In the genomic region with DNA sequence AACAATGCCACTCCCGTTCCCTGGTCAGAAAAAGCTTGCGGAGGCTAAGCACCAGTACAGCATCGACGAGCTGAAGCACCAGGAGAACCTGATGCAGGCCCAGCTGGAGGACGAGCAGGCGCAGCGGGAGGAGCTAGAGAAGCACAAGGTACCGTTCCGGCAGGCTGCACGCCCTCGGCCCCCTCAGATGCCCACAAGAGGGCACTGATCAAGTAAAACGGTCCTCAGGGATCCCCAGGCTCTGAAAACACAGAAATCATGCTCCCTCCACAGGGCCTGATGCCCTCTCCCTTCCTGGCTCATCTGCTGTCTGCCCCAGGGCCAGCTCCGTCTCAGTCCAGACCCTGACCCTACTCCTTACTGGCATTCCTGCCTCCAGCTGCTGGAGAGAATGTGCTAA, we compare ENCODE assay signal across 8 cellular contexts. TPM values are rescaled to one million over a fixed set of nuclear protein-coding genes. Genes with fewer than 3 reads are reported as not detected.
A peak's percentile ranks its signal among the peaks of the same experiment; 100 is the strongest.
DNase-seq lines count a peak whose midpoint lies in the region; ATAC-seq and TF ChIP-seq lines count a peak whose summit lies in the region.

No MANE protein-coding gene starts in this region.

- no peak overlapping the region for H3K27ac Mint-ChIP-seq in activated CD4-positive, alpha-beta memory T cell treated with anti-CD3 and anti-CD28 coated beads for 36 hours
- H3K27ac Mint-ChIP-seq in activated CD4-positive, alpha-beta memory T cell treated with anti-CD3 and anti-CD28 coated beads, Interleukin-2, amount 10 ng/mL, durations not matched to agents 7 days and 5 days = no peak overlapping the region
- H3K27ac Mint-ChIP-seq in MCF 10A (ENCODE audit: low read depth, unreplicated experiment) = no peak overlapping the region

- no TSS peak for BruUV-seq in MCF 10A (replicated peaks; lab: Mats Ljungman, UMichigan)

- intact Hi-C loops in activated CD4-positive, alpha-beta memory T cell treated with anti-CD3 and anti-CD28 coated beads for 36 hours (cut with micrococcal nuclease) = loop anchor here (5.0 kb wide), 1 partner anchor 43 kb away; a partner anchor contains a TSS
- intact Hi-C loops in MCF 10A (cut with micrococcal nuclease) (no loop called here), left lung (cut with DNase I) (no loop called here)

- H3K9me3 Mint-ChIP-seq in activated CD4-positive, alpha-beta memory T cell treated with anti-CD3 and anti-CD28 coated beads for 36 hours = no peaks in the 10 kb centered on the region
- H3K9me3 Mint-ChIP-seq in activated CD4-positive, alpha-beta memory T cell treated with anti-CD3 and anti-CD28 coated beads, Interleukin-2, amount 10 ng/mL, durations not matched to agents 7 days and 5 days = no peaks in the 10 kb centered on the region
- no peaks in the 10 kb centered on the region for H3K9me3 Mint-ChIP-seq in MCF 10A (ENCODE audit: unreplicated experiment)

- H3K4me3 Mint-ChIP-seq in activated CD4-positive, alpha-beta memory T cell treated with anti-CD3 and anti-CD28 coated beads for 36 hours = no peak overlapping the region
- H3K4me3 Mint-ChIP-seq in activated CD4-positive, alpha-beta memory T cell treated with anti-CD3 and anti-CD28 coated beads, Interleukin-2, amount 10 ng/mL, durations not matched to agents 7 days and 5 days = no peak overlapping the region
- no peak overlapping the region for H3K4me3 Mint-ChIP-seq in MCF 10A (ENCODE audit: unreplicated experiment)

- POLR2A ChIA-PET in activated CD4-positive, alpha-beta memory T cell treated with anti-CD3 and anti-CD28 coated beads for 36 hours (lab: Charles Lee) = no interaction called here
- POLR2A ChIA-PET in activated CD4-positive, alpha-beta memory T cell treated with anti-CD3 and anti-CD28 coated beads, Interleukin-2, amount 10 ng/mL, durations not matched to agents 7 days and 5 days (lab: Charles Lee) = no interaction called here
- POLR2A ChIA-PET in MCF 10A (lab: Yijun Ruan, JAX) = interaction anchor here (1.0 kb wide), 1 partner anchor 13 kb away, joined by 3 read pairs; no protein-coding TSS in a partner anchor

- no peaks in the 10 kb centered on the region for H3K36me3 Mint-ChIP-seq in activated CD4-positive, alpha-beta memory T cell treated with anti-CD3 and anti-CD28 coated beads for 36 hours
- H3K36me3 Mint-ChIP-seq in activated CD4-positive, alpha-beta memory T cell treated with anti-CD3 and anti-CD28 coated beads, Interleukin-2, amount 10 ng/mL, durations not matched to agents 7 days and 5 days (ENCODE audit: low read depth) = no peaks in the 10 kb centered on the region
- peaks cover 6% of the 10 kb centered on the region for H3K36me3 Mint-ChIP-seq in MCF 10A (ENCODE audit: insufficient read depth, unreplicated experiment)

- peak; percentile 15 for DNase-seq in activated CD4-positive, alpha-beta memory T cell treated with anti-CD3 and anti-CD28 coated beads for 36 hours
- DNase-seq in activated CD4-positive, alpha-beta memory T cell treated with anti-CD3 and anti-CD28 coated beads, Interleukin-2, amount 10 ng/mL, durations not matched to agents 7 days and 5 days = no peak
- DNase-seq in SHP77 treated with DMSO at 0.1 percent for 48 hours (lab: John Stamatoyannopoulos, UW) (peak; percentile 59), germinal center (ENCODE audit: low spot score) (peak; percentile 24), MCF 10A (ENCODE audit: unreplicated experiment) (no peak), left lung (no peak)
- DNase-seq in stimulated activated CD4-positive, alpha-beta T cell treated with anti-CD3 and anti-CD28 coated beads, Interleukin-4, amount 100 ng/mL, for 48 hours (ENCODE audit: low read depth in 2 of 2) = peak; percentile 4 to 9
- DNase-seq in effector CD4-positive, alpha-beta T cell = no peak

- no peaks in the 10 kb centered on the region for H3K36me3 ChIP-seq in left lung

- ATAC-seq in left lung = no peak

- H3K27ac ChIP-seq in left lung = no peak overlapping the region

- no peaks in the 10 kb centered on the region for H3K4me1 ChIP-seq in left lung

- H3K27me3 Mint-ChIP-seq in activated CD4-positive, alpha-beta memory T cell treated with anti-CD3 and anti-CD28 coated beads for 36 hours = no peaks in the 10 kb centered on the region
- H3K27me3 Mint-ChIP-seq in activated CD4-positive, alpha-beta memory T cell treated with anti-CD3 and anti-CD28 coated beads, Interleukin-2, amount 10 ng/mL, durations not matched to agents 7 days and 5 days = no peaks in the 10 kb centered on the region
- H3K27me3 Mint-ChIP-seq in MCF 10A (ENCODE audit: insufficient read depth, unreplicated experiment) = no peaks in the 10 kb centered on the region

- TF ChIP-seq CTCF in MCF 10A (IDR thresholded peaks at IDR 0.05; ENCODE audit: unreplicated experiment) (no peak), left lung (IDR thresholded peaks at IDR 0.05) (no peak)

- H3K27me3 ChIP-seq in left lung = no peaks in the 10 kb centered on the region

- H3K9me3 ChIP-seq in left lung = no peaks in the 10 kb centered on the region

- H3K4me1 Mint-ChIP-seq in activated CD4-positive, alpha-beta memory T cell treated with anti-CD3 and anti-CD28 coated beads for 36 hours (ENCODE audit: low read depth) = no peaks in the 10 kb centered on the region
- H3K4me1 Mint-ChIP-seq in activated CD4-positive, alpha-beta memory T cell treated with anti-CD3 and anti-CD28 coated beads, Interleukin-2, amount 10 ng/mL, durations not matched to agents 7 days and 5 days = no peaks in the 10 kb centered on the region
- peaks cover 24% of the 10 kb centered on the region for H3K4me1 Mint-ChIP-seq in MCF 10A (ENCODE audit: insufficient read depth, unreplicated experiment)

- H3K4me3 ChIP-seq in left lung = no peak overlapping the region

- CTCF ChIA-PET in activated CD4-positive, alpha-beta memory T cell treated with anti-CD3 and anti-CD28 coated beads for 36 hours (lab: Charles Lee) = interaction anchor here (0.7 to 1.8 kb wide), 2 partner anchors 39 to 41 kb away, joined by 4 to 7 read pairs; no protein-coding TSS in a partner anchor
- CTCF ChIA-PET in activated CD4-positive, alpha-beta memory T cell treated with anti-CD3 and anti-CD28 coated beads, Interleukin-2, amount 10 ng/mL, durations not matched to agents 7 days and 5 days (lab: Charles Lee) = interaction anchor here (1.0 kb wide), 1 partner anchor 39 kb away, joined by 9 read pairs; no protein-coding TSS in a partner anchor
- CTCF ChIA-PET in MCF 10A (lab: Yijun Ruan, JAX) = interaction anchor here (1.5 to 3.8 kb wide), 2 partner anchors 39 to 73 kb away, joined by 3 to 18 read pairs; no protein-coding TSS in a partner anchor

RNA-seq across cellular contexts. Expression of a gene that starts 21.6 kb away (rescaled TPM):
- under 1 TPM; 0.34 to 0.52 TPM for total RNA-seq in activated CD4-positive, alpha-beta memory T cell treated with anti-CD3 and anti-CD28 coated beads for 36 hours
- total RNA-seq in activated CD4-positive, alpha-beta memory T cell treated with anti-CD3 and anti-CD28 coated beads, Interleukin-2, amount 10 ng/mL, durations not matched to agents 7 days and 5 days = not detected
- total RNA-seq in MCF 10A (2022) (2.3 and 3.1 TPM in 2 replicates), left lung (1 to 10 TPM; 3.6 to 7.6 TPM)

RNA-seq across cellular contexts. Expression of a gene that starts 22.1 kb away (rescaled TPM):
- total RNA-seq in activated CD4-positive, alpha-beta memory T cell treated with anti-CD3 and anti-CD28 coated beads for 36 hours = 10 to 100 TPM; 11.1 to 12.7 TPM
- total RNA-seq in activated CD4-positive, alpha-beta memory T cell treated with anti-CD3 and anti-CD28 coated beads, Interleukin-2, amount 10 ng/mL, durations not matched to agents 7 days and 5 days = 10 to 100 TPM; 29.3 to 30.3 TPM
- total RNA-seq in MCF 10A (2022) (34.2 and 44.3 TPM in 2 replicates), left lung (10 to 100 TPM; 56.4 to 71.2 TPM)

RNA-seq across cellular contexts. Expression of a gene that starts 44.7 kb away (rescaled TPM):
- 10 to 100 TPM; 27.5 to 30.0 TPM for total RNA-seq in activated CD4-positive, alpha-beta memory T cell treated with anti-CD3 and anti-CD28 coated beads for 36 hours
- 10 to 100 TPM; 22.1 to 22.3 TPM for total RNA-seq in activated CD4-positive, alpha-beta memory T cell treated with anti-CD3 and anti-CD28 coated beads, Interleukin-2, amount 10 ng/mL, durations not matched to agents 7 days and 5 days
- total RNA-seq in MCF 10A (2022) (12.4 and 18.6 TPM in 2 replicates), left lung (10 to 100 TPM; 36.8 to 38.2 TPM)

RNA-seq across cellular contexts. Expression of a gene that starts 44.9 kb away (rescaled TPM):
- 1 to 10 TPM; 6.1 to 6.2 TPM for total RNA-seq in activated CD4-positive, alpha-beta memory T cell treated with anti-CD3 and anti-CD28 coated beads for 36 hours
- total RNA-seq in activated CD4-positive, alpha-beta memory T cell treated with anti-CD3 and anti-CD28 coated beads, Interleukin-2, amount 10 ng/mL, durations not matched to agents 7 days and 5 days = 10 to 100 TPM in 1 of 2 experiments, 1 to 10 TPM in 1; 9.3 to 10.2 TPM
- 9.8 and 11.0 TPM in 2 replicates for total RNA-seq in MCF 10A (2022)
- 1 to 10 TPM; 7.9 to 8.8 TPM for total RNA-seq in left lung

Comparison
In these comparisons a context has a peak if more than half of its experiments do, and no peak if none do; other contexts are left out.
1. DNase-seq: peak in activated CD4-positive, alpha-beta memory T cell treated with anti-CD3 and anti-CD28 coated beads for 36 hours (single experiment), SHP77 treated with DMSO at 0.1 percent for 48 hours (single experiment), germinal center (single experiment) and stimulated activated CD4-positive, alpha-beta T cell treated with anti-CD3 and anti-CD28 coated beads, Interleukin-4, amount 100 ng/mL, for 48 hours (2 of 2); none in activated CD4-positive, alpha-beta memory T cell treated with anti-CD3 and anti-CD28 coated beads, Interleukin-2, amount 10 ng/mL, durations not matched to agents 7 days and 5 days (single experiment), MCF 10A (single experiment), left lung (0 of 2) and effector CD4-positive, alpha-beta T cell (single experiment).